ENCODE assay signal across 11 cellular contexts in the genomic region with DNA sequence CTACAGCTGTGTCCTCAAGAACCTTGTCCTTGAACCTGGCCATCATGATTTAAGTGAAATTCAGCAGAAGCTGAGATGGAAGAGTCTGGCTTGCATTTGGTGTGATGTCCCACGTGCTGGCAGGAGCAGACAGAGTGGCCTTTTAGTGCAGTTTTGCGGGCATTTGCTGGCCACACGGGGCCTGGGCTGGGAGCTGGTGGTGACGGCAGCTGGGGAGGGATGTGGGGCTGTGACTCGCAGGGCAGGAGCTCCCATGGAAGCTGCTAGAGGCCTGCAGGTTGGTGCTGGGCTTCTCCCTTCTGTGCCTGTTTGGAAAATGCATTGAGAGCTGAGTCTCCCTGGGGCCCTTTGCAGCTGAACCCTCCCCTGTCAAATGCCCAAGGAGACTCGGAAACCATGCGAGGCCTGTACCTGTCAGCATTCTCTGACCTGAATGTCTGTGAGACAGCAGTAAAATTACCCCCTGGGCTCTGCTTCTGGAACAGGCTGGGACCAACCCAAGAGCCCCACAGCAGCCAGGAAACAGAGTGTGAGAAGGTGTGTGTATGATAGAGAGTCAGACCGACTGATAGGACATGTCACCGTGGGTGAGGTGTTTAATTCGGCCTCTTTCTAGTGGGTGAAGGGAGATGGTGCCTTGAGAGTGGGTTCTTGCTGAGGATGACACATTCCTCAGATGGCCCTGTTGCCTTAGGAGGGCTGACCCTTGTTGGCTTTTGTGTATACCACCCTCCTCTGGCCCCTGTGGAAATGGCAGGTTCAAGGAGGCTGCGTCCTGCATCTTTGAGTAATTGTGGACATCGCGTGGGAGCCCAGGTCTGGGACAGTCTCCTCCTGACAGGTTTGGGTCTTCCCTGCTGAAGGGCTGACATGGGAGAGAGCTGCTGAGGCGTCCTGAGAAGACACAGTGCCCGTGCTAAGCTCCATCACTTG.
A peak's percentile ranks its signal among the peaks of the same experiment; 100 is the strongest.
DNase-seq lines count a peak whose midpoint lies in the region; ATAC-seq and TF ChIP-seq lines count a peak whose summit lies in the region.
"Had no signal": no experiment of that assay in that cellular context is flagged by ENCODE, and none has a peak within 500 bp of the region (broad histone marks: within the 10 kb centered on the region; RNA-seq: fewer than 3 reads in every experiment).

No MANE protein-coding gene starts in this region.

- peaks cover 53% of the 10 kb centered on the region for H3K4me1 ChIP-seq in OCI-LY7 (ENCODE audit: insufficient read depth, low read length, poor library complexity, severe bottlenecking)

- ATAC-seq in GM21825 (IDR thresholded peaks at IDR 0.05; ENCODE audit: unreplicated experiment) (no peak), GM21447 (IDR thresholded peaks at IDR 0.05; ENCODE audit: unreplicated experiment) (no peak)

- no TSS peak for BruUV-seq in OCI-LY7 (replicated peaks; lab: Mats Ljungman, UMichigan)

- H3K4me2 ChIP-seq in OCI-LY7 (ENCODE audit: low read length) = no peak overlapping the region

- H3K36me3 ChIP-seq in OCI-LY7 (ENCODE audit: insufficient read depth, low read length) = peaks cover 30% of the 10 kb centered on the region

- peak; percentile 71 for TF ChIP-seq CTCF in OCI-LY7 (conservative IDR thresholded peaks at IDR 0.05; ENCODE audit: low read length)
- TF ChIP-seq CTCF in retinal pigment epithelial cell (conservative IDR thresholded peaks at IDR 0.05; ENCODE audit: low read depth, low read length) = peak; percentile 23

- H4K20me1 ChIP-seq in OCI-LY7 (ENCODE audit: insufficient read depth, low read length) = no peaks in the 10 kb centered on the region

- POLR2A ChIA-PET in OCI-LY7 (lab: Charles Lee) = interaction anchor here (0.5 kb wide), 1 partner anchor 144 kb away, joined by 5 read pairs; no protein-coding TSS in a partner anchor

- intact Hi-C loops in OCI-LY7 (cut with micrococcal nuclease; ENCODE audit: unreplicated experiment) = loop anchor here (5.0 kb wide), 4 partner anchors 45 to 270 kb away; a partner anchor contains a TSS

- no peak overlapping the region for H2AFZ ChIP-seq in OCI-LY7 (ENCODE audit: low read length)

- no peaks in the 10 kb centered on the region; the same call in 1 of the 2 replicates for H3K79me2 ChIP-seq in OCI-LY7 (ENCODE audit: insufficient read depth, low read depth, low read length)

- H3K9me2 ChIP-seq in OCI-LY7 (ENCODE audit: insufficient read depth, low read length) = no peaks in the 10 kb centered on the region

- CTCF ChIA-PET in OCI-LY7 (lab: Charles Lee; ENCODE audit: unreplicated experiment) = interaction anchor here (0.8 kb wide), 1 partner anchor 159 kb away, joined by 3 read pairs; no protein-coding TSS in a partner anchor

- H3K9me3 ChIP-seq in OCI-LY7 (ENCODE audit: low read length) = no peaks in the 10 kb centered on the region

- DNase-seq in SIG-M5 treated with dmso at 0.1 percent for 504 hours (lab: John Stamatoyannopoulos, UW; ENCODE audit: unreplicated experiment) (peak; percentile 6), SIG-M5 (lab: John Stamatoyannopoulos, UW) (no peak), OCI-LY7 (ENCODE audit: low spot score) (peak; percentile 51), glomerular visceral epithelial cell (ENCODE audit: extremely low spot score) (peak; percentile 20), retinal pigment epithelial cell (ENCODE audit: low read depth) (no peak), HT-29 (ENCODE audit: low spot score) (no peak)
- DNase-seq: DMS79, NCI-H2171 treated with DMSO at 0.1 percent for 48 hours had no signal

- H3K27ac ChIP-seq in OCI-LY7 (ENCODE audit: low read depth, low read length, poor library complexity, severe bottlenecking) = no peak overlapping the region

- H3K4me3 ChIP-seq in OCI-LY7 (ENCODE audit: low read depth, low read length, poor library complexity, severe bottlenecking) = no peak overlapping the region
- no peak overlapping the region for H3K4me3 ChIP-seq in retinal pigment epithelial cell (ENCODE audit: low read length)
- H3K4me3 ChIP-seq: skin epidermis had no signal

Comparison
In these comparisons a context has a peak if more than half of its experiments do, and no peak if none do; other contexts are left out.
1. DNase-seq: peak in SIG-M5 treated with dmso at 0.1 percent for 504 hours (single experiment), OCI-LY7 (single experiment) and glomerular visceral epithelial cell (single experiment); none in SIG-M5 (single experiment), retinal pigment epithelial cell (single experiment) and HT-29 (single experiment).